13 cellular contexts compared by ENCODE assay signal in genomic region chr18:65788373-65788772, GRCh38. TPM values are rescaled to one million over a fixed set of nuclear protein-coding genes. Genes with fewer than 3 reads are reported as not detected.
DNase-seq lines count a peak whose midpoint lies in the region; ATAC-seq and TF ChIP-seq lines count a peak whose summit lies in the region.
"Had no signal": no experiment of that assay in that cellular context is flagged by ENCODE, and none has a peak within 500 bp of the region (broad histone marks: within the 10 kb centered on the region; RNA-seq: fewer than 3 reads in every experiment).

No MANE protein-coding gene starts in this region.

- no peaks in the 10 kb centered on the region for H3K4me1 ChIP-seq in BE2C
- H3K4me1 ChIP-seq: gastrocnemius medialis, left lung had no signal

- ATAC-seq in HG03460 (IDR thresholded peaks at IDR 0.05; ENCODE audit: unreplicated experiment) (no peak), HG03439 (IDR thresholded peaks at IDR 0.05; ENCODE audit: unreplicated experiment) (no peak)
- ATAC-seq: gastrocnemius medialis, left lung had no signal

- TF ChIP-seq CTCF in BE2C (IDR thresholded peaks at IDR 0.05; ENCODE audit: low read depth, low read length) = peak; percentile 47

- no peak overlapping the region for H3K4me3 ChIP-seq in BE2C (ENCODE audit: low read depth, low read length)
- no peak overlapping the region for H3K4me3 ChIP-seq in Jurkat, Clone E6-1 (ENCODE audit: low read length)
- H3K4me3 ChIP-seq: dorsolateral prefrontal cortex, gastrocnemius medialis, GM23248, left lung had no signal

- DNase-seq in BE2C = peak; percentile 50
- peak; percentile 1 for DNase-seq in Jurkat, Clone E6-1 (ENCODE audit: low read depth, low spot score)
- peak; percentile 91 for DNase-seq in NCI-H510A treated with DMSO at 0.1 percent for 48 hours (lab: John Stamatoyannopoulos, UW)
- peak; percentile 19 to 20 for DNase-seq in cerebellar nuclear complex (lab: John Stamatoyannopoulos, UW)
- no peak for DNase-seq in germinal center (ENCODE audit: low spot score)
- DNase-seq in activated CD4-positive, CD25-positive, alpha-beta regulatory T cell (lab: John Stamatoyannopoulos, UW) = no peak
- DNase-seq: gastrocnemius medialis, GM23248, left lung had no signal

- H3K36me3 ChIP-seq in BE2C = no peaks in the 10 kb centered on the region
- H3K36me3 ChIP-seq: gastrocnemius medialis, left lung, neutrophil had no signal

- no peaks in the 10 kb centered on the region for H3K27me3 ChIP-seq in BE2C
- H3K27me3 ChIP-seq: dorsolateral prefrontal cortex, gastrocnemius medialis, left lung, neutrophil had no signal

- H3K9me3 ChIP-seq in BE2C = no peaks in the 10 kb centered on the region
- H3K9me3 ChIP-seq: gastrocnemius medialis, left lung, neutrophil had no signal

RNA-seq across cellular contexts. Expression of gene CDH7, which starts 37.6 kb away (rescaled TPM):
- 2.5 TPM for polyA plus RNA-seq in BE2C (2012; ENCODE audit: insufficient read depth, insufficient read length, low read depth)
- polyA plus RNA-seq in Jurkat, Clone E6-1 (2012; ENCODE audit: insufficient read depth, insufficient read length) = not detected
- polyA plus RNA-seq: GM23248 had no signal

Comparison
In these comparisons a context has a peak if more than half of its experiments do, and no peak if none do; other contexts are left out.
1. DNase-seq: peak in BE2C (single experiment), Jurkat, Clone E6-1 (single experiment), NCI-H510A treated with DMSO at 0.1 percent for 48 hours (single experiment) and cerebellar nuclear complex (2 of 2); none in germinal center (single experiment) and activated CD4-positive, CD25-positive, alpha-beta regulatory T cell (0 of 4).